In the genomic region with DNA sequence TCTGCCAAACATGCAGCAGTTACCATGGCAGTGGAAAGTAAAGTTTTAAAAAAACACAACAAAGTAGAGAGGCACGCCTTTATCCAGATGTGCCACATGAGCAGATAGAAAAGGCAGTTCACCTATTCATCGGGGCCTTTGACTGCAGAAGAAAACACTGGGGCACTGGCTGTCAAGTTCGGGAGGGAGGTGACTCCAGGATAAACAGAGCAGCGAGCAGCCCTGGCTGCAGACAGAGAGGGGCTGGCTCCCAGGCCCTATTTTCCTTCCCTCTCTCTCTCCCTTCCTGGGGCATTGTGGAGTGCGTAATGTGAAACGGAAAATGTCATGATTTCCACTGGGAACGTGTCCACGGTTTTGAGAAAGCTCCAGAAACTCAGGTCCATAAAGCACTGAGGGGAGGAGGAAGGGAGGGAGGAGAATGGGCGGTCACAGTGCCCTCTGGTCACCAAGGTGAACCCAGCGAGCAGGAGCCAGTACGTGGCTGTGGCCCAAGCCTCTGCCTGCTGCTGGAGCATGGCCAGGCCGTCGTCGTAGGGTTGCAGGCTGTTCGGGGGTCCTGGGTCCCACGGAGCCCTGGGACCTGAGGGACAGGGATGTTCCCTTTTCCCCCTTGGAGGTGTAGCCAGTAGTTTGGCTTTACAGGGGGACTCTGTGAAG, we compare ENCODE assay signal across 8 cellular contexts.
A peak's percentile ranks its signal among the peaks of the same experiment; 100 is the strongest.
DNase-seq lines count a peak whose midpoint lies in the region; ATAC-seq and TF ChIP-seq lines count a peak whose summit lies in the region.

No MANE protein-coding gene starts in this region.

- TF ChIP-seq CTCF in Calu3 (IDR thresholded peaks at IDR 0.05; ENCODE audit: unreplicated experiment) = no peak
- TF ChIP-seq CTCF in RWPE2 (IDR thresholded peaks at IDR 0.05; ENCODE audit: poor library complexity, severe bottlenecking) = no peak
- TF ChIP-seq CTCF in cardiac fibroblast (IDR thresholded peaks at IDR 0.05; ENCODE audit: low read depth, low read length) = no peak
- TF ChIP-seq CTCF in lower lobe of right lung (IDR thresholded peaks at IDR 0.05) = no peak

- peaks cover 50% of the 10 kb centered on the region for H3K36me3 Mint-ChIP-seq in Calu3 (ENCODE audit: insufficient read depth, unreplicated experiment)

- H3K4me1 Mint-ChIP-seq in Calu3 (ENCODE audit: low read depth, unreplicated experiment) = peaks cover 83% of the 10 kb centered on the region

- no peaks in the 10 kb centered on the region for H3K27me3 ChIP-seq in RWPE2 (ENCODE audit: insufficient read depth, poor library complexity, severe bottlenecking)
- H3K27me3 ChIP-seq in lower lobe of right lung (ENCODE audit: low read depth) = no peaks in the 10 kb centered on the region
- H3K27me3 ChIP-seq in thymus (ENCODE audit: control insufficient read depth, insufficient read depth) = no peaks in the 10 kb centered on the region
- no peaks in the 10 kb centered on the region for H3K27me3 ChIP-seq in Karpas-422 (ENCODE audit: low read length)

- no peaks in the 10 kb centered on the region for H3K9me2 ChIP-seq in Karpas-422 (replicated peaks; ENCODE audit: insufficient read depth, low read length)

- no peaks in the 10 kb centered on the region for H3K9me3 Mint-ChIP-seq in Calu3 (ENCODE audit: low read depth, unreplicated experiment)

- whole genome bisulfite sequencing in thymus = 13% methylated on average over 16 of the region's 16 CpGs

- no peak overlapping the region for H3K4me2 ChIP-seq in Karpas-422 (ENCODE audit: low read depth, low read length, poor library complexity, severe bottlenecking)

- H2AFZ ChIP-seq in Karpas-422 (ENCODE audit: low read length) = no peak overlapping the region

- H3K36me3 ChIP-seq in RWPE2 (ENCODE audit: low read depth) (no peaks in the 10 kb centered on the region), lower lobe of right lung (no peaks in the 10 kb centered on the region), thymus (ENCODE audit: control insufficient read depth, insufficient read depth) (no peaks in the 10 kb centered on the region), Karpas-422 (ENCODE audit: insufficient read depth, low read length) (no peaks in the 10 kb centered on the region)

- no peaks in the 10 kb centered on the region for H4K20me1 ChIP-seq in Karpas-422 (ENCODE audit: insufficient read depth, low read depth, low read length)

- peak; percentile 45 for DNase-seq in Calu3
- DNase-seq in RWPE2 (ENCODE audit: low spot score) = no peak
- DNase-seq in cardiac fibroblast (ENCODE audit: low read depth in 2 of 2) = no peak
- peak; percentile 78 for DNase-seq in lower lobe of right lung
- DNase-seq in Karpas-422 = no peak

- CTCF ChIA-PET in Calu3 (lab: Charles Lee) = interaction anchor here (0.5 to 3.4 kb wide), 42 partner anchors 8 to 383 kb away, joined by 3 to 39 read pairs (median 4); no protein-coding TSS in a partner anchor

- intact Hi-C loops in Calu3 (cut with micrococcal nuclease; ENCODE audit: unreplicated experiment) (loop anchor here (1.0 to 5.0 kb wide), 8 partner anchors 48 to 354 kb away; no protein-coding TSS in a partner anchor), lower lobe of right lung (cut with DNase I) (loop anchor here (5.0 kb wide), 2 partner anchors 112 to 227 kb away; a partner anchor contains a TSS)

- peak overlapping the region; percentile 96 for H3K27ac ChIP-seq in RWPE2 (ENCODE audit: poor library complexity, severe bottlenecking)
- peak overlapping the region; percentile 99 for H3K27ac ChIP-seq in lower lobe of right lung
- H3K27ac ChIP-seq in thymus (ENCODE audit: low read depth) = peak overlapping the region; percentile 93
- no peak overlapping the region for H3K27ac ChIP-seq in Karpas-422 (ENCODE audit: low read length)

- H3K9me3 ChIP-seq in RWPE2 (ENCODE audit: severe bottlenecking) (no peaks in the 10 kb centered on the region), lower lobe of right lung (no peaks in the 10 kb centered on the region), thymus (ENCODE audit: control insufficient read depth) (no peaks in the 10 kb centered on the region), Karpas-422 (ENCODE audit: low read length) (no peaks in the 10 kb centered on the region)

- ATAC-seq in HG02798 (IDR thresholded peaks at IDR 0.05; ENCODE audit: poor library complexity, unreplicated experiment) (peak; percentile 19), RWPE2 (ENCODE audit: low read depth) (peak; percentile 38; the same call in 2 of the 3 replicates), lower lobe of right lung (peak; percentile 71 to 73), GM19023 (IDR thresholded peaks at IDR 0.05; ENCODE audit: unreplicated experiment) (no peak)

- H3K27me3 Mint-ChIP-seq in Calu3 (ENCODE audit: unreplicated experiment) = no peaks in the 10 kb centered on the region

- H3K4me1 ChIP-seq in RWPE2 (ENCODE audit: insufficient read depth, poor library complexity, severe bottlenecking) (peaks cover 54% of the 10 kb centered on the region), lower lobe of right lung (peaks cover 86% of the 10 kb centered on the region), thymus (ENCODE audit: control insufficient read depth, insufficient read depth, low read length) (peaks cover 38% of the 10 kb centered on the region), Karpas-422 (ENCODE audit: low read length) (peaks cover 11% of the 10 kb centered on the region)

- H3K27ac Mint-ChIP-seq in Calu3 (ENCODE audit: unreplicated experiment) = peak overlapping the region; percentile 85

- H3K4me3 Mint-ChIP-seq in Calu3 (ENCODE audit: low read depth, unreplicated experiment) = peak overlapping the region; percentile 27

- BruUV-seq in Calu3 (replicated peaks; lab: Mats Ljungman, UMichigan) = no TSS peak

- H3K79me2 ChIP-seq in Karpas-422 (ENCODE audit: low read length) = no peaks in the 10 kb centered on the region

- H3K9ac ChIP-seq in Karpas-422 (ENCODE audit: low read length) = no peak overlapping the region

- H3K4me3 ChIP-seq in RWPE2 (ENCODE audit: severe bottlenecking) (no peak overlapping the region), cardiac fibroblast (replicated peaks in 1 of 2; ENCODE audit: low read depth in 2 of 2, low read length in 2 of 2) (peak overlapping the region; percentile 19 to 22), lower lobe of right lung (peak overlapping the region; percentile 34), thymus (ENCODE audit: low read length) (peak overlapping the region; percentile 24), Karpas-422 (ENCODE audit: low read length) (no peak overlapping the region)

Comparison
In these comparisons a context has a peak if more than half of its experiments do, and no peak if none do; other contexts are left out.
1. DNase-seq: peak in Calu3 (single experiment) and lower lobe of right lung (single experiment); none in RWPE2 (single experiment), cardiac fibroblast (0 of 2) and Karpas-422 (single experiment).
2. H3K4me3 ChIP-seq: peak in cardiac fibroblast (2 of 2), lower lobe of right lung (single experiment) and thymus (single experiment); none in RWPE2 (single experiment) and Karpas-422 (single experiment).